Comparison of ENCODE assay signal across 6 cellular contexts in the genomic region with DNA sequence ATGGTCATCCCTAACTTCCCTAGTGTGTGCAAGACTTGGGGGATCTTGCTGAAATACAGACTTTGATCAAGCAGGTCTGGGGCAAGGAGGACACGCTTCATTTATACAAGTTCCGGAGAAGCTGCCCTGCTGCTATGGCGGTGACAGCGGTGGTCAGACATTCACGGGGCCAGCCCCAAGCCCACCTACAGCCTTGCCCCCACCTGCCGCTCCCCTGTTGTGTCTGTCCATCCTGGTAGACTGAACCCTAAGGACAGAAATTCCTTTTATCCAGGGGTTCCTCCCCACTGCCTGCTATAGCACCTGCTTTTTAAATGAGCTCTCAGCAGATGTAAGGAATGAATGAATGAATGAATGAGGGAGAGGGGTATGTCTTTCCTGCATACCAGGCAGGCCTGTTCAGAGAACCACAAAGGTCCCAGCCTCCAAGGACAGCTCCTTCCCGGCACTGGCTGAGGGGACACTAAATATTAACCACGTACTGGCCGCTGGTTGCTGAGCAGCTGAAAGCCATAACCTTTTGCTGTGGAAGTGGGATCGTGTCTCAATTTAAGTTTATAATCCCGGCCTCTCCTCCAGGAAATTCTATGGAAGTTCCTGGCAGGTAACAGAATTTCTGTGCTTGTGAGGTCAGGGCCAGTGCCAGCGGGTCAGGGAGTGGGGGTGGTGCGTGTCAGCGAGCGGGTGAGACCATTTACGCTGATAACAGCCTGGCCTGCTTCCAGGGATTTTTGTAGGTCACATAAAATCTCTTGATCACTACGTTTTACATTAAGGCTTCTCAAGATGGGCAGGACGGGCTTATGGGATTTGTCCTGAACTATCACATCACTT.
DNase-seq lines count a peak whose midpoint lies in the region; ATAC-seq and TF ChIP-seq lines count a peak whose summit lies in the region.

No MANE protein-coding gene starts in this region.

- no peak for DNase-seq in T-helper 2 cell treated with Interferon-gamma antibody and Interleukin-4, amounts not matched to agents 5 μg/mL and 100 μg/mL, for 36 hours (ENCODE audit: low spot score)
- DNase-seq in T-helper 2 cell (no peak), fibroblast of pulmonary artery (ENCODE audit: low read depth) (peak; percentile 27)

- H3K9me3 Mint-ChIP-seq in T-helper 2 cell treated with Interferon-gamma antibody and Interleukin-4, amounts not matched to agents 5 μg/mL and 100 μg/mL, for 36 hours: no peaks in the 10 kb centered on the region

- TF ChIP-seq CTCF in fibroblast of pulmonary artery (IDR thresholded peaks at IDR 0.05; ENCODE audit: low read length, missing control alignments): no peak

- no peak for ATAC-seq in HG03039 (IDR thresholded peaks at IDR 0.05; ENCODE audit: unreplicated experiment)
- ATAC-seq in GM19395 (IDR thresholded peaks at IDR 0.05; ENCODE audit: unreplicated experiment): no peak

- H3K27me3 ChIP-seq in subcutaneous abdominal adipose tissue (ENCODE audit: control insufficient read depth in 5 of 5, insufficient read depth in 4 of 5, low read length in 5 of 5): no peaks in the 10 kb centered on the region

- H3K27ac Mint-ChIP-seq in T-helper 2 cell treated with Interferon-gamma antibody and Interleukin-4, amounts not matched to agents 5 μg/mL and 100 μg/mL, for 36 hours: peak overlapping the region; percentile 100

- peak overlapping the region; percentile 81 for H3K4me3 Mint-ChIP-seq in T-helper 2 cell treated with Interferon-gamma antibody and Interleukin-4, amounts not matched to agents 5 μg/mL and 100 μg/mL, for 36 hours

- H3K4me3 ChIP-seq in fibroblast of pulmonary artery (replicated peaks; ENCODE audit: low read depth, low read length) (no peak overlapping the region), subcutaneous abdominal adipose tissue (ENCODE audit: low read depth in 1 of 5, low read length in 5 of 5) (peak overlapping the region in 2 of 5 donors; percentile 53 to 55)

- peak overlapping the region in 3 of 5 donors; percentile 38 to 71 (median 51) for H3K9ac ChIP-seq in subcutaneous abdominal adipose tissue (ENCODE audit: low read length in 5 of 5)

- peaks cover 24% of the 10 kb centered on the region for H3K36me3 Mint-ChIP-seq in T-helper 2 cell treated with Interferon-gamma antibody and Interleukin-4, amounts not matched to agents 5 μg/mL and 100 μg/mL, for 36 hours (ENCODE audit: low read depth)

- H3K4me1 Mint-ChIP-seq in T-helper 2 cell treated with Interferon-gamma antibody and Interleukin-4, amounts not matched to agents 5 μg/mL and 100 μg/mL, for 36 hours (ENCODE audit: low read depth): peaks cover 32% of the 10 kb centered on the region

- H3K9me3 ChIP-seq in subcutaneous abdominal adipose tissue (ENCODE audit: control insufficient read depth in 5 of 5, low read length in 5 of 5): no peaks in the 10 kb centered on the region

- peaks cover 17 to 46% (median 39%) of the 10 kb centered on the region in 5 donors for H3K4me1 ChIP-seq in subcutaneous abdominal adipose tissue (ENCODE audit: control insufficient read depth in 5 of 5, insufficient read depth in 5 of 5, low read length in 5 of 5)

- peaks cover 0 to 38% (median 18%) of the 10 kb centered on the region in 5 donors for H3K36me3 ChIP-seq in subcutaneous abdominal adipose tissue (ENCODE audit: control insufficient read depth in 5 of 5, insufficient read depth in 5 of 5, low read length in 5 of 5)

- peak overlapping the region; percentile 94 for H3K27ac ChIP-seq in subcutaneous abdominal adipose tissue (ENCODE audit: low read depth, low read length)

- H3K27me3 Mint-ChIP-seq in T-helper 2 cell treated with Interferon-gamma antibody and Interleukin-4, amounts not matched to agents 5 μg/mL and 100 μg/mL, for 36 hours (ENCODE audit: low read depth): no peaks in the 10 kb centered on the region
